Comparison of ENCODE assay signal across 9 cellular contexts in the genomic region with DNA sequence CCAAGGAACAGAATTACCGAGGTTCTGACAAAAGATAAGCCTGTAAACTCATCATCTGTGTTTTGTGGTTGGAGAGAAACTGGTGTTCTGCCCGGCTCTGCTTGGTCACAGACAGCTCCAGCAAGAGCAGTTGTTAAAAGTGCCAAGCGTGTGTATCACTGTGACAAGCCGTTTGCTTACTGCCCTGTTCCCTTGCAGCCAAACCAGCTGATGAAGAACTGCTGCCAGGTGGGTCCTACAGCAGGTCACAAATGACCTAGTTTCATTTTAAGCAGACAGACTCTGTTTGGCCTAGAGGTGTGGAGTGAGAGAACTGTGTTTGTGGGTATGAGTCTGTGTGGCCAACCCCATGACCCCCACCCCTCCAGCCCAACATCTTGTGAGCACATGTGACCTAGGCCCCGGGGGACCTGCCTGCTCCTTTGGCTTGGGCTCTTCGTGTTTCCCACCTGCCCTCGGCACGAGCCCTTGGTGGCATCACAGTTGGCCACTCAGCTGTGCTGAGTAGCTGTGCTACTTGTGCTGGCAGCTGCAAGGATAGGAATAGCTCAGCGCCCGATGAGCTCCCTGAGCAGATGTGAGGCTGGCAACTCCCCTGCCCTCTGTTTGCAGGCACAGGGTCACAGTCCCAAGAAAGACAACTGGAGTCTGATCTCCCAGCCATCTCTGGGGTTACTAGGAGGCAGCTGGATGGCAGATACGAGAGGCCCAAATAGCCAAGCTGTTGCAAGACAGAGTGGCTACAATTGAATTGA. TPM values are rescaled to one million over a fixed set of nuclear protein-coding genes. Genes with fewer than 3 reads are reported as not detected.
DNase-seq lines count a peak whose midpoint lies in the region; ATAC-seq and TF ChIP-seq lines count a peak whose summit lies in the region.
"Had no signal": no experiment of that assay in that cellular context is flagged by ENCODE, and none has a peak within 500 bp of the region (broad histone marks: within the 10 kb centered on the region; RNA-seq: fewer than 3 reads in every experiment).

No MANE protein-coding gene starts in this region.

- H3K4me1 ChIP-seq in tibial artery: no peaks in the 10 kb centered on the region
- H3K4me1 ChIP-seq in endodermal cell (ENCODE audit: control insufficient read depth, insufficient read depth, low read length): no peaks in the 10 kb centered on the region

- H3K9ac ChIP-seq in endodermal cell (ENCODE audit: extremely low read depth, low read length, poor library complexity, severe bottlenecking): no peak overlapping the region

- DNase-seq in activated T-cell treated with anti-CD3 and anti-CD28 coated beads, Interleukin-2, amount 50 U/mL, for 72 hours: no peak
- DNase-seq in activated T-cell treated with anti-CD3 and anti-CD28 coated beads, Interleukin-2, amount 50 U/mL, for 1 hour: no peak
- no peak for DNase-seq in tibial artery
- DNase-seq in endodermal cell: no peak
- DNase-seq in NCI-H1930 (lab: John Stamatoyannopoulos, UW): no peak

- WGBS in endodermal cell (ENCODE audit: insufficient coverage in 1 of 2, insufficient read length in 1 of 2), 2 experiments: 90 to 100% methylated on average over 5 to 11 of the region's 11 CpGs

- H3K27ac ChIP-seq in cingulate gyrus (ENCODE audit: low read depth, low read length) (peak overlapping the region; percentile 89), tibial artery (no peak overlapping the region), endodermal cell (ENCODE audit: low read depth, low read length) (no peak overlapping the region)
- H3K27ac ChIP-seq: SK-N-MC had no signal

- H3K36me3 Mint-ChIP-seq in activated T-cell treated with anti-CD3 and anti-CD28 coated beads, Interleukin-2, amount 50 U/mL, for 72 hours (ENCODE audit: insufficient read depth in 2 of 2): peaks cover 0 to 4% of the 10 kb centered on the region in 2 donors
- H3K36me3 Mint-ChIP-seq in stimulated activated memory B cell treated with anti-CD40 and anti-IgM and Interleukin-4, amounts not matched to agents 10 μg/mL and 1 μg/mL and 100 μg/mL, for 72 hours: peaks cover 5% of the 10 kb centered on the region
- H3K36me3 Mint-ChIP-seq in endodermal cell (ENCODE audit: low read depth): peaks cover 20% of the 10 kb centered on the region

- no peaks in the 10 kb centered on the region for H3K9me3 ChIP-seq in tibial artery
- no peaks in the 10 kb centered on the region for H3K9me3 ChIP-seq in endodermal cell (ENCODE audit: control insufficient read depth, low read length)

- no peak overlapping the region for H3K4me3 ChIP-seq in tibial artery
- no peak overlapping the region for H3K4me3 ChIP-seq in endodermal cell (ENCODE audit: low read length)
- H3K4me3 ChIP-seq: SK-N-MC had no signal

- H3K27ac Mint-ChIP-seq in activated T-cell treated with anti-CD3 and anti-CD28 coated beads, Interleukin-2, amount 50 U/mL, for 72 hours: no peak overlapping the region
- H3K27ac Mint-ChIP-seq in stimulated activated memory B cell treated with anti-CD40 and anti-IgM and Interleukin-4, amounts not matched to agents 10 μg/mL and 1 μg/mL and 100 μg/mL, for 72 hours: peak overlapping the region; percentile 91
- no peak overlapping the region for H3K27ac Mint-ChIP-seq in endodermal cell

- ATAC-seq in activated T-cell treated with anti-CD3 and anti-CD28 coated beads, Interleukin-2, amount 50 U/mL, for 72 hours (replicated peaks in 1 of 2): peak; percentile 33 to 55
- peak; percentile 61 for ATAC-seq in HG03442 (IDR thresholded peaks at IDR 0.05; ENCODE audit: unreplicated experiment)
- ATAC-seq in stimulated activated memory B cell treated with anti-CD40 and anti-IgM and Interleukin-4, amounts not matched to agents 10 μg/mL and 1 μg/mL and 100 μg/mL, for 72 hours: peak; percentile 86

- H3K27me3 ChIP-seq in tibial artery (no peaks in the 10 kb centered on the region), endodermal cell (ENCODE audit: control insufficient read depth, insufficient read depth, low read length, poor library complexity, severe bottlenecking) (no peaks in the 10 kb centered on the region)

- intact Hi-C loops in tibial artery (cut with DNase I; ENCODE audit: low total_unique reads): no loop called here

- no peaks in the 10 kb centered on the region for H3K27me3 Mint-ChIP-seq in activated T-cell treated with anti-CD3 and anti-CD28 coated beads, Interleukin-2, amount 50 U/mL, for 72 hours (ENCODE audit: low read depth)
- no peaks in the 10 kb centered on the region for H3K27me3 Mint-ChIP-seq in stimulated activated memory B cell treated with anti-CD40 and anti-IgM and Interleukin-4, amounts not matched to agents 10 μg/mL and 1 μg/mL and 100 μg/mL, for 72 hours
- no peaks in the 10 kb centered on the region for H3K27me3 Mint-ChIP-seq in endodermal cell (ENCODE audit: insufficient read depth)

- H3K36me3 ChIP-seq in tibial artery (peaks cover 0 to 33% (median 15%) of the 10 kb centered on the region in 3 donors), endodermal cell (ENCODE audit: control insufficient read depth, insufficient read depth, low read length) (peaks cover 3% of the 10 kb centered on the region)

- no peak overlapping the region for H3K4me3 Mint-ChIP-seq in activated T-cell treated with anti-CD3 and anti-CD28 coated beads, Interleukin-2, amount 50 U/mL, for 72 hours
- peak overlapping the region; percentile 37 for H3K4me3 Mint-ChIP-seq in stimulated activated memory B cell treated with anti-CD40 and anti-IgM and Interleukin-4, amounts not matched to agents 10 μg/mL and 1 μg/mL and 100 μg/mL, for 72 hours
- no peak overlapping the region for H3K4me3 Mint-ChIP-seq in endodermal cell

- TF ChIP-seq CTCF in tibial artery (IDR thresholded peaks at IDR 0.05) (no peak), endodermal cell (conservative IDR thresholded peaks at IDR 0.05) (no peak)

- no peaks in the 10 kb centered on the region for H3K9me3 Mint-ChIP-seq in activated T-cell treated with anti-CD3 and anti-CD28 coated beads, Interleukin-2, amount 50 U/mL, for 72 hours
- H3K9me3 Mint-ChIP-seq in stimulated activated memory B cell treated with anti-CD40 and anti-IgM and Interleukin-4, amounts not matched to agents 10 μg/mL and 1 μg/mL and 100 μg/mL, for 72 hours: no peaks in the 10 kb centered on the region
- H3K9me3 Mint-ChIP-seq in endodermal cell: no peaks in the 10 kb centered on the region

- peaks cover 5% of the 10 kb centered on the region for H3K4me1 Mint-ChIP-seq in activated T-cell treated with anti-CD3 and anti-CD28 coated beads, Interleukin-2, amount 50 U/mL, for 72 hours (ENCODE audit: low read depth)
- H3K4me1 Mint-ChIP-seq in stimulated activated memory B cell treated with anti-CD40 and anti-IgM and Interleukin-4, amounts not matched to agents 10 μg/mL and 1 μg/mL and 100 μg/mL, for 72 hours: peaks cover 61% of the 10 kb centered on the region
- peaks cover 6% of the 10 kb centered on the region for H3K4me1 Mint-ChIP-seq in endodermal cell

RNA-seq across cellular contexts. Expression of a gene that starts 9.7 kb away (rescaled TPM):
- total RNA-seq in activated T-cell treated with anti-CD3 and anti-CD28 coated beads, Interleukin-2, amount 50 U/mL, for 72 hours: 1 to 10 TPM in 1 of 2 donors, under 1 TPM in 1; 0.30 to 1.9 TPM
- total RNA-seq in endodermal cell: 1 to 10 TPM; 3.5 to 6.5 TPM
- 2.4 TPM for polyA plus RNA-seq in endodermal cell (2013, experiment 1 of 2)
- 2.1 TPM for polyA plus RNA-seq in endodermal cell (2013, experiment 2 of 2)

RNA-seq across cellular contexts. Expression of a gene that starts 38.2 kb away (rescaled TPM):
- 1 to 10 TPM in 1 of 2 donors, under 1 TPM in 1; 0.65 to 6.1 TPM for total RNA-seq in activated T-cell treated with anti-CD3 and anti-CD28 coated beads, Interleukin-2, amount 50 U/mL, for 72 hours
- 10 to 100 TPM; 13.4 to 24.2 TPM for total RNA-seq in endodermal cell
- polyA plus RNA-seq in endodermal cell (2013, experiment 1 of 2): 6.8 TPM
- polyA plus RNA-seq in endodermal cell (2013, experiment 2 of 2): 7.2 TPM
